Comparison of ENCODE assay signal across 1 cellular context in the genomic region with DNA sequence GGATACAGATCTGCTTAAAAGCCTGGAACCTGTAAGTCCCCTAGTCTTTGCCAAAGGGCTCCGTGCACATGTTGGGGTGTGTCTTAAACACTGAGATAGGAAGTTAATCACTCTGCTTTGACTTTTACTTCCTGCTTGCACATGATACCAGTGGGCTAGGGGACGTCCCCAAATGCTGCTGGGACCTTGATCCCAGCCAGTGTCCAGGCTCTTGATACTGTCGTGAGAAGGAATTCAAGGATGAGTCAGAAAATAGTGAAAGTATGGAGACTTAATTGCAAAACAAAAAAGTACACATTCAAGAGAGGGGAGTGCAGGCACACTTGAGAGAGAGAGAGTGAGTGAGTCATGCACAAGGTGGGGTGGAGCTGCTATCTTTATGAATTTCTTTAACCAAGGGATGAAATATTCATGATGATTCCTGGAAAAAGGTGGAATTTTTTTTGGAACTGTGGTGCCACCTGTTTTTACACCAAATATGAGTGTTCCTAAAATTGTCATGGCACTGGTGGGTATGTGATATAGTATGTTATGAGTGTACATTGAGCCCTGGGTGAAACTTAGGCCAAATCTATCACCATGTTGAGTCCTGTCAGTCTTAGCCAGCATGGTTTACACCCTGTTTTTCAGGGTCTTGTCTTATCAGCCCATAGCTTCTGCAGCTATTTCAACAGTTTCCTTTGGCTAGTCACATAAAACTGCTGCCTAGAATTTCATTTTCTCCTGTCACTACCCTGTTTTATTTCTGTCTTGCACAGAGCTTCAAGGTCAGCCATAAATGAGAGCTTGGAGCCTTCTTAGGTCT.
TF ChIP-seq lines count a peak whose summit lies in the region.

No MANE protein-coding gene starts in this region.

TF ChIP-seq in K562, 482 proteins besides CTCF, POLR2A, EP300 and RAD21 (continued from another document and continues in another):
- TF ChIP-seq, protein P1, sequence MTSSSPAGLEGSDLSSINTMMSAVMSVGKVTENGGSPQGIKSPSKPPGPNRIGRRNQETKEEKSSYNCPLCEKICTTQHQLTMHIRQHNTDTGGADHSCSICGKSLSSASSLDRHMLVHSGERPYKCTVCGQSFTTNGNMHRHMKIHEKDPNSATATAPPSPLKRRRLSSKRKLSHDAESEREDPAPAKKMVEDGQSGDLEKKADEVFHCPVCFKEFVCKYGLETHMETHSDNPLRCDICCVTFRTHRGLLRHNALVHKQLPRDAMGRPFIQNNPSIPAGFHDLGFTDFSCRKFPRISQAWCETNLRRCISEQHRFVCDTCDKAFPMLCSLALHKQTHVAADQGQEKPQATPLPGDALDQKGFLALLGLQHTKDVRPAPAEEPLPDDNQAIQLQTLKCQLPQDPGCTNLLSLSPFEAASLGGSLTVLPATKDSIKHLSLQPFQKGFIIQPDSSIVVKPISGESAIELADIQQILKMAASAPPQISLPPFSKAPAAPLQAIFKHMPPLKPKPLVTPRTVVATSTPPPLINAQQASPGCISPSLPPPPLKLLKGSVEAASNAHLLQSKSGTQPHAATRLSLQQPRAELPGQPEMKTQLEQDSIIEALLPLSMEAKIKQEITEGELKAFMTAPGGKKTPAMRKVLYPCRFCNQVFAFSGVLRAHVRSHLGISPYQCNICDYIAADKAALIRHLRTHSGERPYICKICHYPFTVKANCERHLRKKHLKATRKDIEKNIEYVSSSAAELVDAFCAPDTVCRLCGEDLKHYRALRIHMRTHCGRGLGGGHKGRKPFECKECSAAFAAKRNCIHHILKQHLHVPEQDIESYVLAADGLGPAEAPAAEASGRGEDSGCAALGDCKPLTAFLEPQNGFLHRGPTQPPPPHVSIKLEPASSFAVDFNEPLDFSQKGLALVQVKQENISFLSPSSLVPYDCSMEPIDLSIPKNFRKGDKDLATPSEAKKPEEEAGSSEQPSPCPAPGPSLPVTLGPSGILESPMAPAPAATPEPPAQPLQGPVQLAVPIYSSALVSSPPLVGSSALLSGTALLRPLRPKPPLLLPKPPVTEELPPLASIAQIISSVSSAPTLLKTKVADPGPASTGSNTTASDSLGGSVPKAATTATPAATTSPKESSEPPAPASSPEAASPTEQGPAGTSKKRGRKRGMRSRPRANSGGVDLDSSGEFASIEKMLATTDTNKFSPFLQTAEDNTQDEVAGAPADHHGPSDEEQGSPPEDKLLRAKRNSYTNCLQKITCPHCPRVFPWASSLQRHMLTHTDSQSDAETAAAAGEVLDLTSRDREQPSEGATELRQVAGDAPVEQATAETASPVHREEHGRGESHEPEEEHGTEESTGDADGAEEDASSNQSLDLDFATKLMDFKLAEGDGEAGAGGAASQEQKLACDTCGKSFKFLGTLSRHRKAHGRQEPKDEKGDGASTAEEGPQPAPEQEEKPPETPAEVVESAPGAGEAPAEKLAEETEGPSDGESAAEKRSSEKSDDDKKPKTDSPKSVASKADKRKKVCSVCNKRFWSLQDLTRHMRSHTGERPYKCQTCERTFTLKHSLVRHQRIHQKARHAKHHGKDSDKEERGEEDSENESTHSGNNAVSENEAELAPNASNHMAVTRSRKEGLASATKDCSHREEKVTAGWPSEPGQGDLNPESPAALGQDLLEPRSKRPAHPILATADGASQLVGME (CRISPR knock-in tag; IDR thresholded peaks at IDR 0.05), result no peak
- TF ChIP-seq FOXJ2 (tag; IDR thresholded peaks at IDR 0.05) (no peak), ESRRA (IDR thresholded peaks at IDR 0.05; ENCODE audit: borderline replicate concordance, low read depth) (no peak), CREB1 (IDR thresholded peaks at IDR 0.05) (no peak), CREB1 (CRISPR knock-in tag; IDR thresholded peaks at IDR 0.05) (peak; percentile 30; the same call in 1 of the 2 replicates), NFIC (IDR thresholded peaks at IDR 0.05) (peak; percentile 44; the same call in 1 of the 2 replicates), MTA1 (IDR thresholded peaks at IDR 0.05; ENCODE audit: borderline replicate concordance) (0 out of 2 replicates have a peak, but pooled peaks have one; percentile 28), SIN3A (IDR thresholded peaks at IDR 0.05; ENCODE audit: borderline replicate concordance in 2 of 2, control insufficient read depth in 1 of 2, low read depth in 2 of 2, low read length in 2 of 2) (0 out of 4 replicates have a peak, but pooled peaks of 1 of the 2 experiments have one; percentile 2), DPF2 (IDR thresholded peaks at IDR 0.05) (peak; percentile 96), TAL1 (IDR thresholded peaks at IDR 0.05) (peak; percentile 64), TEAD4 (IDR thresholded peaks at IDR 0.05; ENCODE audit: low read length) (peak; percentile 68), TEAD4 (CRISPR knock-in tag; IDR thresholded peaks at IDR 0.05; ENCODE audit: borderline replicate concordance) (no peak), HDAC2 (IDR thresholded peaks at IDR 0.05) (0 out of 2 replicates have a peak, but pooled peaks have one; percentile 52), NEUROD1 (IDR thresholded peaks at IDR 0.05; ENCODE audit: borderline replicate concordance, low read depth, low read length, partially characterized antibody) (peak; percentile 26)
- TF ChIP-seq, protein P2, sequence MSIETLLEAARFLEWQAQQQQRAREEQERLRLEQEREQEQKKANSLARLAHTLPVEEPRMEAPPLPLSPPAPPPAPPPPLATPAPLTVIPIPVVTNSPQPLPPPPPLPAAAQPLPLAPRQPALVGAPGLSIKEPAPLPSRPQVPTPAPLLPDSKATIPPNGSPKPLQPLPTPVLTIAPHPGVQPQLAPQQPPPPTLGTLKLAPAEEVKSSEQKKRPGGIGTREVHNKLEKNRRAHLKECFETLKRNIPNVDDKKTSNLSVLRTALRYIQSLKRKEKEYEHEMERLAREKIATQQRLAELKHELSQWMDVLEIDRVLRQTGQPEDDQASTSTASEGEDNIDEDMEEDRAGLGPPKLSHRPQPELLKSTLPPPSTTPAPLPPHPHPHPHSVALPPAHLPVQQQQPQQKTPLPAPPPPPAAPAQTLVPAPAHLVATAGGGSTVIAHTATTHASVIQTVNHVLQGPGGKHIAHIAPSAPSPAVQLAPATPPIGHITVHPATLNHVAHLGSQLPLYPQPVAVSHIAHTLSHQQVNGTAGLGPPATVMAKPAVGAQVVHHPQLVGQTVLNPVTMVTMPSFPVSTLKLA (conservative IDR thresholded peaks at IDR 0.05), result peak; percentile 80 to 85
- TF ChIP-seq, protein P3, sequence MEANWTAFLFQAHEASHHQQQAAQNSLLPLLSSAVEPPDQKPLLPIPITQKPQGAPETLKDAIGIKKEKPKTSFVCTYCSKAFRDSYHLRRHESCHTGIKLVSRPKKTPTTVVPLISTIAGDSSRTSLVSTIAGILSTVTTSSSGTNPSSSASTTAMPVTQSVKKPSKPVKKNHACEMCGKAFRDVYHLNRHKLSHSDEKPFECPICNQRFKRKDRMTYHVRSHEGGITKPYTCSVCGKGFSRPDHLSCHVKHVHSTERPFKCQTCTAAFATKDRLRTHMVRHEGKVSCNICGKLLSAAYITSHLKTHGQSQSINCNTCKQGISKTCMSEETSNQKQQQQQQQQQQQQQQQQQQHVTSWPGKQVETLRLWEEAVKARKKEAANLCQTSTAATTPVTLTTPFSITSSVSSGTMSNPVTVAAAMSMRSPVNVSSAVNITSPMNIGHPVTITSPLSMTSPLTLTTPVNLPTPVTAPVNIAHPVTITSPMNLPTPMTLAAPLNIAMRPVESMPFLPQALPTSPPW (CRISPR knock-in tag; IDR thresholded peaks at IDR 0.05), result peak; percentile 44
- TF ChIP-seq, protein P4, sequence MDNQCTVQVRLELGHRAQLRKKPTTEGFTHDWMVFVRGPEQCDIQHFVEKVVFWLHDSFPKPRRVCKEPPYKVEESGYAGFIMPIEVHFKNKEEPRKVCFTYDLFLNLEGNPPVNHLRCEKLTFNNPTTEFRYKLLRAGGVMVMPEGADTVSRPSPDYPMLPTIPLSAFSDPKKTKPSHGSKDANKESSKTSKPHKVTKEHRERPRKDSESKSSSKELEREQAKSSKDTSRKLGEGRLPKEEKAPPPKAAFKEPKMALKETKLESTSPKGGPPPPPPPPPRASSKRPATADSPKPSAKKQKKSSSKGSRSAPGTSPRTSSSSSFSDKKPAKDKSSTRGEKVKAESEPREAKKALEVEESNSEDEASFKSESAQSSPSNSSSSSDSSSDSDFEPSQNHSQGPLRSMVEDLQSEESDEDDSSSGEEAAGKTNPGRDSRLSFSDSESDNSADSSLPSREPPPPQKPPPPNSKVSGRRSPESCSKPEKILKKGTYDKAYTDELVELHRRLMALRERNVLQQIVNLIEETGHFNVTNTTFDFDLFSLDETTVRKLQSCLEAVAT (IDR thresholded peaks at IDR 0.05), result peak in 1 of 2 experiments; percentile 29; a peak in 1 of 4 replicates
- TF ChIP-seq, protein P5, sequence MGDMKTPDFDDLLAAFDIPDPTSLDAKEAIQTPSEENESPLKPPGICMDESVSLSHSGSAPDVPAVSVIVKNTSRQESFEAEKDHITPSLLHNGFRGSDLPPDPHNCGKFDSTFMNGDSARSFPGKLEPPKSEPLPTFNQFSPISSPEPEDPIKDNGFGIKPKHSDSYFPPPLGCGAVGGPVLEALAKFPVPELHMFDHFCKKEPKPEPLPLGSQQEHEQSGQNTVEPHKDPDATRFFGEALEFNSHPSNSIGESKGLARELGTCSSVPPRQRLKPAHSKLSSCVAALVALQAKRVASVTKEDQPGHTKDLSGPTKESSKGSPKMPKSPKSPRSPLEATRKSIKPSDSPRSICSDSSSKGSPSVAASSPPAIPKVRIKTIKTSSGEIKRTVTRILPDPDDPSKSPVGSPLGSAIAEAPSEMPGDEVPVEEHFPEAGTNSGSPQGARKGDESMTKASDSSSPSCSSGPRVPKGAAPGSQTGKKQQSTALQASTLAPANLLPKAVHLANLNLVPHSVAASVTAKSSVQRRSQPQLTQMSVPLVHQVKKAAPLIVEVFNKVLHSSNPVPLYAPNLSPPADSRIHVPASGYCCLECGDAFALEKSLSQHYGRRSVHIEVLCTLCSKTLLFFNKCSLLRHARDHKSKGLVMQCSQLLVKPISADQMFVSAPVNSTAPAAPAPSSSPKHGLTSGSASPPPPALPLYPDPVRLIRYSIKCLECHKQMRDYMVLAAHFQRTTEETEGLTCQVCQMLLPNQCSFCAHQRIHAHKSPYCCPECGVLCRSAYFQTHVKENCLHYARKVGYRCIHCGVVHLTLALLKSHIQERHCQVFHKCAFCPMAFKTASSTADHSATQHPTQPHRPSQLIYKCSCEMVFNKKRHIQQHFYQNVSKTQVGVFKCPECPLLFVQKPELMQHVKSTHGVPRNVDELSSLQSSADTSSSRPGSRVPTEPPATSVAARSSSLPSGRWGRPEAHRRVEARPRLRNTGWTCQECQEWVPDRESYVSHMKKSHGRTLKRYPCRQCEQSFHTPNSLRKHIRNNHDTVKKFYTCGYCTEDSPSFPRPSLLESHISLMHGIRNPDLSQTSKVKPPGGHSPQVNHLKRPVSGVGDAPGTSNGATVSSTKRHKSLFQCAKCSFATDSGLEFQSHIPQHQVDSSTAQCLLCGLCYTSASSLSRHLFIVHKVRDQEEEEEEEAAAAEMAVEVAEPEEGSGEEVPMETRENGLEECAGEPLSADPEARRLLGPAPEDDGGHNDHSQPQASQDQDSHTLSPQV (IDR thresholded peaks at IDR 0.05), result 0 out of 2 replicates have a peak, but pooled peaks have one; percentile 24
- TF ChIP-seq, protein P6, sequence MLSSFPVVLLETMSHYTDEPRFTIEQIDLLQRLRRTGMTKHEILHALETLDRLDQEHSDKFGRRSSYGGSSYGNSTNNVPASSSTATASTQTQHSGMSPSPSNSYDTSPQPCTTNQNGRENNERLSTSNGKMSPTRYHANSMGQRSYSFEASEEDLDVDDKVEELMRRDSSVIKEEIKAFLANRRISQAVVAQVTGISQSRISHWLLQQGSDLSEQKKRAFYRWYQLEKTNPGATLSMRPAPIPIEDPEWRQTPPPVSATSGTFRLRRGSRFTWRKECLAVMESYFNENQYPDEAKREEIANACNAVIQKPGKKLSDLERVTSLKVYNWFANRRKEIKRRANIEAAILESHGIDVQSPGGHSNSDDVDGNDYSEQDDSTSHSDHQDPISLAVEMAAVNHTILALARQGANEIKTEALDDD (IDR thresholded peaks at IDR 0.05), result peak; percentile 94
- TF ChIP-seq, protein P7, sequence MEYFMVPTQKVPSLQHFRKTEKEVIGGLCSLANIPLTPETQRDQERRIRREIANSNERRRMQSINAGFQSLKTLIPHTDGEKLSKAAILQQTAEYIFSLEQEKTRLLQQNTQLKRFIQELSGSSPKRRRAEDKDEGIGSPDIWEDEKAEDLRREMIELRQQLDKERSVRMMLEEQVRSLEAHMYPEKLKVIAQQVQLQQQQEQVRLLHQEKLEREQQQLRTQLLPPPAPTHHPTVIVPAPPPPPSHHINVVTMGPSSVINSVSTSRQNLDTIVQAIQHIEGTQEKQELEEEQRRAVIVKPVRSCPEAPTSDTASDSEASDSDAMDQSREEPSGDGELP (CRISPR knock-in tag; IDR thresholded peaks at IDR 0.05; ENCODE audit: borderline replicate concordance), result peak; percentile 41; the same call in 1 of the 2 replicates
- TF ChIP-seq, protein P8, sequence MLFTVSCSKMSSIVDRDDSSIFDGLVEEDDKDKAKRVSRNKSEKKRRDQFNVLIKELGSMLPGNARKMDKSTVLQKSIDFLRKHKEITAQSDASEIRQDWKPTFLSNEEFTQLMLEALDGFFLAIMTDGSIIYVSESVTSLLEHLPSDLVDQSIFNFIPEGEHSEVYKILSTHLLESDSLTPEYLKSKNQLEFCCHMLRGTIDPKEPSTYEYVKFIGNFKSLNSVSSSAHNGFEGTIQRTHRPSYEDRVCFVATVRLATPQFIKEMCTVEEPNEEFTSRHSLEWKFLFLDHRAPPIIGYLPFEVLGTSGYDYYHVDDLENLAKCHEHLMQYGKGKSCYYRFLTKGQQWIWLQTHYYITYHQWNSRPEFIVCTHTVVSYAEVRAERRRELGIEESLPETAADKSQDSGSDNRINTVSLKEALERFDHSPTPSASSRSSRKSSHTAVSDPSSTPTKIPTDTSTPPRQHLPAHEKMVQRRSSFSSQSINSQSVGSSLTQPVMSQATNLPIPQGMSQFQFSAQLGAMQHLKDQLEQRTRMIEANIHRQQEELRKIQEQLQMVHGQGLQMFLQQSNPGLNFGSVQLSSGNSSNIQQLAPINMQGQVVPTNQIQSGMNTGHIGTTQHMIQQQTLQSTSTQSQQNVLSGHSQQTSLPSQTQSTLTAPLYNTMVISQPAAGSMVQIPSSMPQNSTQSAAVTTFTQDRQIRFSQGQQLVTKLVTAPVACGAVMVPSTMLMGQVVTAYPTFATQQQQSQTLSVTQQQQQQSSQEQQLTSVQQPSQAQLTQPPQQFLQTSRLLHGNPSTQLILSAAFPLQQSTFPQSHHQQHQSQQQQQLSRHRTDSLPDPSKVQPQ (CRISPR knock-in tag; IDR thresholded peaks at IDR 0.05; ENCODE audit: borderline replicate concordance), result no peak
